In the genomic region with DNA sequence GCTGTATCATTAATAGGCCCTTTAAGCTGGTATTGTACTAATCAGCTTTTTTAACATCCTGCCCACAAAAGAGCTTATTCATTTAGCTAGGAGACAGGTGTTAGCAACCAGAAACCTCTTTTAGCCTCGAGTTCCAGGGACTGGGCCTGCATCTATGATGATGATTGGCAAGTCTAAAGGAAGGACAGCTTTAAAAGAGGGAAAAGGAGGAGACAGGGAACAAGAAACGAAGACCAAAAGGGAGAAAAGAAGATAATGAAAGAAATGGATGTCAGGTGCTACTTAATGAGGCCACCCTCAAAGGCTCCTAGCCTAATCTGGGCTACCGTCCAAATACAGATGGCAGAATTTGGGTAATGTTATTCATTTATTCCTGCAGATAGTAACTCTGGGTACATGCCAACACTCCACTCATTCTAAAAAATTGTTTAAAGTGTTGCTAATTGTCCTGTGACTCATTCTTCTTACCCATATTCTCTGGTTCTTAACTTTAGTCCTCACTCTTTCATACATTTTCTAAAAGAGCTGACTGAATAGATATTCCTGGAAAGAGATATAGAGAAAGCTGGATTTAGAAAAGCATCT, we compare ENCODE assay signal across 1 cellular context.
TF ChIP-seq lines count a peak whose summit lies in the region.

No MANE protein-coding gene starts in this region.

TF ChIP-seq in HEK293, 187 proteins besides CTCF, POLR2A, EP300 and RAD21 (continued from another document):
- TF ChIP-seq, protein P1, sequence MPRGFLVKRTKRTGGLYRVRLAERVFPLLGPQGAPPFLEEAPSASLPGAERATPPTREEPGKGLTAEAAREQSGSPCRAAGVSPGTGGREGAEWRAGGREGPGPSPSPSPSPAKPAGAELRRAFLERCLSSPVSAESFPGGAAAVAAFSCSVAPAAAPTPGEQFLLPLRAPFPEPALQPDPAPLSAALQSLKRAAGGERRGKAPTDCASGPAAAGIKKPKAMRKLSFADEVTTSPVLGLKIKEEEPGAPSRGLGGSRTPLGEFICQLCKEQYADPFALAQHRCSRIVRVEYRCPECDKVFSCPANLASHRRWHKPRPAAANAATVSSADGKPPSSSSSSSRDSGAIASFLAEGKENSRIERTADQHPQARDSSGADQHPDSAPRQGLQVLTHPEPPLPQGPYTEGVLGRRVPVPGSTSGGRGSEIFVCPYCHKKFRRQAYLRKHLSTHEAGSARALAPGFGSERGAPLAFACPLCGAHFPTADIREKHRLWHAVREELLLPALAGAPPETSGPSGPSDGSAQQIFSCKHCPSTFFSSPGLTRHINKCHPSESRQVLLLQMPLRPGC (tag by site-specific recombination; IDR thresholded peaks at IDR 0.05): peak; percentile 26; the same call in 1 of the 2 replicates
- TF ChIP-seq GLIS1 (tag by site-specific recombination; IDR thresholded peaks at IDR 0.05) (peak; percentile 85), ZNF600 (tag by site-specific recombination; IDR thresholded peaks at IDR 0.05) (0 out of 2 replicates have a peak, but pooled peaks have one; percentile 33), ZNF202 (tag by site-specific recombination; IDR thresholded peaks at IDR 0.05; ENCODE audit: borderline replicate concordance) (no peak), SP7 (tag by site-specific recombination; IDR thresholded peaks at IDR 0.05) (0 out of 2 replicates have a peak, but pooled peaks have one; percentile 45), OSR2 (tag by site-specific recombination; IDR thresholded peaks at IDR 0.05) (peak; percentile 80), ZNF175 (tag by site-specific recombination; IDR thresholded peaks at IDR 0.05) (no peak), ZNF621 (tag by site-specific recombination; IDR thresholded peaks at IDR 0.05) (no peak), YY1 (tag by site-specific recombination; IDR thresholded peaks at IDR 0.05) (no peak), ZNF521 (tag by site-specific recombination; IDR thresholded peaks at IDR 0.05) (no peak), ZNF24 (tag by site-specific recombination; IDR thresholded peaks at IDR 0.05) (peak; percentile 51; the same call in 1 of the 2 replicates)
- TF ChIP-seq, protein P2, sequence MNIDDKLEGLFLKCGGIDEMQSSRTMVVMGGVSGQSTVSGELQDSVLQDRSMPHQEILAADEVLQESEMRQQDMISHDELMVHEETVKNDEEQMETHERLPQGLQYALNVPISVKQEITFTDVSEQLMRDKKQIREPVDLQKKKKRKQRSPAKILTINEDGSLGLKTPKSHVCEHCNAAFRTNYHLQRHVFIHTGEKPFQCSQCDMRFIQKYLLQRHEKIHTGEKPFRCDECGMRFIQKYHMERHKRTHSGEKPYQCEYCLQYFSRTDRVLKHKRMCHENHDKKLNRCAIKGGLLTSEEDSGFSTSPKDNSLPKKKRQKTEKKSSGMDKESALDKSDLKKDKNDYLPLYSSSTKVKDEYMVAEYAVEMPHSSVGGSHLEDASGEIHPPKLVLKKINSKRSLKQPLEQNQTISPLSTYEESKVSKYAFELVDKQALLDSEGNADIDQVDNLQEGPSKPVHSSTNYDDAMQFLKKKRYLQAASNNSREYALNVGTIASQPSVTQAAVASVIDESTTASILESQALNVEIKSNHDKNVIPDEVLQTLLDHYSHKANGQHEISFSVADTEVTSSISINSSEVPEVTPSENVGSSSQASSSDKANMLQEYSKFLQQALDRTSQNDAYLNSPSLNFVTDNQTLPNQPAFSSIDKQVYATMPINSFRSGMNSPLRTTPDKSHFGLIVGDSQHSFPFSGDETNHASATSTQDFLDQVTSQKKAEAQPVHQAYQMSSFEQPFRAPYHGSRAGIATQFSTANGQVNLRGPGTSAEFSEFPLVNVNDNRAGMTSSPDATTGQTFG (tag by site-specific recombination; IDR thresholded peaks at IDR 0.05; ENCODE audit: borderline replicate concordance): no peak
- TF ChIP-seq, protein P3, sequence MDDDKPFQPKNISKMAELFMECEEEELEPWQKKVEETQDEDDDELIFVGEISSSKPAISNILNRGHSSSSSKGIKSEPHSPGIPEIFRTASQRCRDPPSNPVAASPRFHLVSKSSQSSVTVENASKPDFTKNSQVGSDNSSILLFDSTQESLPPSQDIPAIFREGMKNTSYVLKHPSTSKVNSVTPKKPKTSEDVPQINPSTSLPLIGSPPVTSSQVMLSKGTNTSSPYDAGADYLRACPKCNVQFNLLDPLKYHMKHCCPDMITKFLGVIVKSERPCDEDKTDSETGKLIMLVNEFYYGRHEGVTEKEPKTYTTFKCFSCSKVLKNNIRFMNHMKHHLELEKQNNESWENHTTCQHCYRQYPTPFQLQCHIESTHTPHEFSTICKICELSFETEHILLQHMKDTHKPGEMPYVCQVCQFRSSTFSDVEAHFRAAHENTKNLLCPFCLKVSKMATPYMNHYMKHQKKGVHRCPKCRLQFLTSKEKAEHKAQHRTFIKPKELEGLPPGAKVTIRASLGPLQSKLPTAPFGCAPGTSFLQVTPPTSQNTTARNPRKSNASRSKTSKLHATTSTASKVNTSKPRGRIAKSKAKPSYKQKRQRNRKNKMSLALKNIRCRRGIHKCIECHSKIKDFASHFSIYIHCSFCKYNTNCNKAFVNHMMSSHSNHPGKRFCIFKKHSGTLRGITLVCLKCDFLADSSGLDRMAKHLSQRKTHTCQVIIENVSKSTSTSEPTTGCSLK (tag by site-specific recombination; IDR thresholded peaks at IDR 0.05): no peak
- TF ChIP-seq, protein P4, sequence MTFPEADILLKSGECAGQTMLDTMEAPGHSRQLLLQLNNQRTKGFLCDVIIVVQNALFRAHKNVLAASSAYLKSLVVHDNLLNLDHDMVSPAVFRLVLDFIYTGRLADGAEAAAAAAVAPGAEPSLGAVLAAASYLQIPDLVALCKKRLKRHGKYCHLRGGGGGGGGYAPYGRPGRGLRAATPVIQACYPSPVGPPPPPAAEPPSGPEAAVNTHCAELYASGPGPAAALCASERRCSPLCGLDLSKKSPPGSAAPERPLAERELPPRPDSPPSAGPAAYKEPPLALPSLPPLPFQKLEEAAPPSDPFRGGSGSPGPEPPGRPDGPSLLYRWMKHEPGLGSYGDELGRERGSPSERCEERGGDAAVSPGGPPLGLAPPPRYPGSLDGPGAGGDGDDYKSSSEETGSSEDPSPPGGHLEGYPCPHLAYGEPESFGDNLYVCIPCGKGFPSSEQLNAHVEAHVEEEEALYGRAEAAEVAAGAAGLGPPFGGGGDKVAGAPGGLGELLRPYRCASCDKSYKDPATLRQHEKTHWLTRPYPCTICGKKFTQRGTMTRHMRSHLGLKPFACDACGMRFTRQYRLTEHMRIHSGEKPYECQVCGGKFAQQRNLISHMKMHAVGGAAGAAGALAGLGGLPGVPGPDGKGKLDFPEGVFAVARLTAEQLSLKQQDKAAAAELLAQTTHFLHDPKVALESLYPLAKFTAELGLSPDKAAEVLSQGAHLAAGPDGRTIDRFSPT (tag by site-specific recombination; IDR thresholded peaks at IDR 0.05): peak; percentile 36; the same call in 1 of the 2 replicates
- TF ChIP-seq, protein P5, sequence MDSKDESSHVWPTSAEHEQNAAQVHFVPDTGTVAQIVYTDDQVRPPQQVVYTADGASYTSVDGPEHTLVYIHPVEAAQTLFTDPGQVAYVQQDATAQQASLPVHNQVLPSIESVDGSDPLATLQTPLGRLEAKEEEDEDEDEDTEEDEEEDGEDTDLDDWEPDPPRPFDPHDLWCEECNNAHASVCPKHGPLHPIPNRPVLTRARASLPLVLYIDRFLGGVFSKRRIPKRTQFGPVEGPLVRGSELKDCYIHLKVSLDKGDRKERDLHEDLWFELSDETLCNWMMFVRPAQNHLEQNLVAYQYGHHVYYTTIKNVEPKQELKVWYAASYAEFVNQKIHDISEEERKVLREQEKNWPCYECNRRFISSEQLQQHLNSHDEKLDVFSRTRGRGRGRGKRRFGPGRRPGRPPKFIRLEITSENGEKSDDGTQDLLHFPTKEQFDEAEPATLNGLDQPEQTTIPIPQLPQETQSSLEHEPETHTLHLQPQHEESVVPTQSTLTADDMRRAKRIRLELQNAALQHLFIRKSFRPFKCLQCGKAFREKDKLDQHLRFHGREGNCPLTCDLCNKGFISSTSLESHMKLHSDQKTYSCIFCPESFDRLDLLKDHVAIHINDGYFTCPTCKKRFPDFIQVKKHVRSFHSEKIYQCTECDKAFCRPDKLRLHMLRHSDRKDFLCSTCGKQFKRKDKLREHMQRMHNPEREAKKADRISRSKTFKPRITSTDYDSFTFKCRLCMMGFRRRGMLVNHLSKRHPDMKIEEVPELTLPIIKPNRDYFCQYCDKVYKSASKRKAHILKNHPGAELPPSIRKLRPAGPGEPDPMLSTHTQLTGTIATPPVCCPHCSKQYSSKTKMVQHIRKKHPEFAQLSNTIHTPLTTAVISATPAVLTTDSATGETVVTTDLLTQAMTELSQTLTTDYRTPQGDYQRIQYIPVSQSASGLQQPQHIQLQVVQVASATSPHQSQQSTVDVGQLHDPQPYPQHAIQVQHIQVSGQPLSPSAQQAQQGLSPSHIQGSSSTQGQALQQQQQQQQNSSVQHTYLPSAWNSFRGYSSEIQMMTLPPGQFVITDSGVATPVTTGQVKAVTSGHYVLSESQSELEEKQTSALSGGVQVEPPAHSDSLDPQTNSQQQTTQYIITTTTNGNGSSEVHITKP (tag by site-specific recombination; IDR thresholded peaks at IDR 0.05): peak; percentile 53; the same call in 1 of the 2 replicates
- TF ChIP-seq, protein P6, sequence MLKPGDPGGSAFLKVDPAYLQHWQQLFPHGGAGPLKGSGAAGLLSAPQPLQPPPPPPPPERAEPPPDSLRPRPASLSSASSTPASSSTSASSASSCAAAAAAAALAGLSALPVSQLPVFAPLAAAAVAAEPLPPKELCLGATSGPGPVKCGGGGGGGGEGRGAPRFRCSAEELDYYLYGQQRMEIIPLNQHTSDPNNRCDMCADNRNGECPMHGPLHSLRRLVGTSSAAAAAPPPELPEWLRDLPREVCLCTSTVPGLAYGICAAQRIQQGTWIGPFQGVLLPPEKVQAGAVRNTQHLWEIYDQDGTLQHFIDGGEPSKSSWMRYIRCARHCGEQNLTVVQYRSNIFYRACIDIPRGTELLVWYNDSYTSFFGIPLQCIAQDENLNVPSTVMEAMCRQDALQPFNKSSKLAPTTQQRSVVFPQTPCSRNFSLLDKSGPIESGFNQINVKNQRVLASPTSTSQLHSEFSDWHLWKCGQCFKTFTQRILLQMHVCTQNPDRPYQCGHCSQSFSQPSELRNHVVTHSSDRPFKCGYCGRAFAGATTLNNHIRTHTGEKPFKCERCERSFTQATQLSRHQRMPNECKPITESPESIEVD (tag by site-specific recombination; IDR thresholded peaks at IDR 0.05): peak; percentile 98
- TF ChIP-seq, protein P7, sequence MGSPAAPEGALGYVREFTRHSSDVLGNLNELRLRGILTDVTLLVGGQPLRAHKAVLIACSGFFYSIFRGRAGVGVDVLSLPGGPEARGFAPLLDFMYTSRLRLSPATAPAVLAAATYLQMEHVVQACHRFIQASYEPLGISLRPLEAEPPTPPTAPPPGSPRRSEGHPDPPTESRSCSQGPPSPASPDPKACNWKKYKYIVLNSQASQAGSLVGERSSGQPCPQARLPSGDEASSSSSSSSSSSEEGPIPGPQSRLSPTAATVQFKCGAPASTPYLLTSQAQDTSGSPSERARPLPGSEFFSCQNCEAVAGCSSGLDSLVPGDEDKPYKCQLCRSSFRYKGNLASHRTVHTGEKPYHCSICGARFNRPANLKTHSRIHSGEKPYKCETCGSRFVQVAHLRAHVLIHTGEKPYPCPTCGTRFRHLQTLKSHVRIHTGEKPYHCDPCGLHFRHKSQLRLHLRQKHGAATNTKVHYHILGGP (tag by site-specific recombination; IDR thresholded peaks at IDR 0.05): peak; percentile 92
- TF ChIP-seq, protein P8, sequence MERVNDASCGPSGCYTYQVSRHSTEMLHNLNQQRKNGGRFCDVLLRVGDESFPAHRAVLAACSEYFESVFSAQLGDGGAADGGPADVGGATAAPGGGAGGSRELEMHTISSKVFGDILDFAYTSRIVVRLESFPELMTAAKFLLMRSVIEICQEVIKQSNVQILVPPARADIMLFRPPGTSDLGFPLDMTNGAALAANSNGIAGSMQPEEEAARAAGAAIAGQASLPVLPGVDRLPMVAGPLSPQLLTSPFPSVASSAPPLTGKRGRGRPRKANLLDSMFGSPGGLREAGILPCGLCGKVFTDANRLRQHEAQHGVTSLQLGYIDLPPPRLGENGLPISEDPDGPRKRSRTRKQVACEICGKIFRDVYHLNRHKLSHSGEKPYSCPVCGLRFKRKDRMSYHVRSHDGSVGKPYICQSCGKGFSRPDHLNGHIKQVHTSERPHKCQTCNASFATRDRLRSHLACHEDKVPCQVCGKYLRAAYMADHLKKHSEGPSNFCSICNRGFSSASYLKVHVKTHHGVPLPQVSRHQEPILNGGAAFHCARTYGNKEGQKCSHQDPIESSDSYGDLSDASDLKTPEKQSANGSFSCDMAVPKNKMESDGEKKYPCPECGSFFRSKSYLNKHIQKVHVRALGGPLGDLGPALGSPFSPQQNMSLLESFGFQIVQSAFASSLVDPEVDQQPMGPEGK (tag by site-specific recombination; IDR thresholded peaks at IDR 0.05): 0 out of 2 replicates have a peak, but pooled peaks have one; percentile 10
